Comparison of ENCODE assay signal across 9 cellular contexts in the genomic region with DNA sequence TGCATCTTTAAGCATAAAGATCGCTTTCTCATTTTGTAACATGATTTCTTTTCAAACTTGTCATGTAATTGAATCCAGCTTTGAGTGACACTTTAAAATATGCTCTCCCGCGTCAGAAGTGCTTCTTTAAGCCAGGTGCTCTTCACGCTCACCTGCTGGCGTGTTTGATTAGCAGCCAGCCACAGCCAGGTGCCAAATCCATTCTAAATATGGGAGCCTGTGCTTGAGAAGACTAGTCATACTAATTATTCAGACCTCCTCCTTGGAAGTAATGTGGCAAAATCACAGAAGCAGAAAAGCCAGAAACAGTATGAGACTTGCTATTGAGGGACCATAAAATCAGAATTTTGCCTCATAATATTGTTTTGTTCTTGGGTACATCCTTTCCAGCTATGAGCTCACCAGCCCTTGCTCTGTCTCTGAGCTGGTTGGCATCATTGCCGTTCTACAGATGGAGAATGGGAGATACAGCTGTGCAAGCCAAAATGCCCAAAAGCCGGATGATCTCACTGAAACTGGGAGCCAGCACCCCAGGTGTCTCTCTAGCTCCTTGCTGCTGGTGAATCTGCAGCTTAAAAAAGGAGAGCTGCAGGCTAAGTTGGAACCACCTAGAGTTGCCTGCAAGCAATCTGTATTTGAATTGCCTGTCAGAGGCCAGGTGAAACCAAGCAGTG.
DNase-seq lines count a peak whose midpoint lies in the region; ATAC-seq and TF ChIP-seq lines count a peak whose summit lies in the region.
"Had no signal": no experiment of that assay in that cellular context is flagged by ENCODE, and none has a peak within 500 bp of the region (broad histone marks: within the 10 kb centered on the region; RNA-seq: fewer than 3 reads in every experiment).

No MANE protein-coding gene starts in this region.

- H3K27ac ChIP-seq in upper lobe of left lung: peak overlapping the region; percentile 31 to 65 (median 46)

- TF ChIP-seq POLR2A in upper lobe of left lung (IDR thresholded peaks at IDR 0.05): peak in 1 of 4 donors; percentile 15

- WGBS in upper lobe of left lung, 2 donors: 66 to 67% methylated on average over 7 of the region's 7 CpGs

- DNase-seq in NCI-H1417 treated with DMSO at 0.1 percent for 48 hours (lab: John Stamatoyannopoulos, UW) (peak; percentile 85), NCI-H748 (lab: John Stamatoyannopoulos, UW; ENCODE audit: unreplicated experiment) (peak; percentile 90), upper lobe of left lung (peak in 1 of 2 donors; percentile 84), superior temporal gyrus (ENCODE audit: extremely low spot score) (no peak)
- DNase-seq: activated CD8-positive, alpha-beta T cell treated with anti-CD3 and anti-CD28 coated beads, Interleukin-2, amount 10 ng/mL, durations not matched to agents 7 days and 5 days had no signal

- peak; percentile 72 for ATAC-seq in esophagus mucosa
- ATAC-seq in upper lobe of left lung (ENCODE audit: low FRiP score in 2 of 2): peak; percentile 47 to 74
- no peak for ATAC-seq in HG02798 (IDR thresholded peaks at IDR 0.05; ENCODE audit: poor library complexity, unreplicated experiment)
- no peak for ATAC-seq in GM18498 (IDR thresholded peaks at IDR 0.05; ENCODE audit: unreplicated experiment)
- ATAC-seq: activated CD8-positive, alpha-beta T cell treated with anti-CD3 and anti-CD28 coated beads, Interleukin-2, amount 10 ng/mL, durations not matched to agents 7 days and 5 days; HCT116 had no signal

- no peaks in the 10 kb centered on the region for H3K9me3 ChIP-seq in upper lobe of left lung

- H3K4me1 ChIP-seq in upper lobe of left lung: peaks cover 5 to 25% (median 16%) of the 10 kb centered on the region in 4 donors

- TF ChIP-seq EP300 in upper lobe of left lung (IDR thresholded peaks at IDR 0.05): peak in 1 of 4 donors; percentile 5

- TF ChIP-seq CTCF in upper lobe of left lung (IDR thresholded peaks at IDR 0.05): peak in 1 of 6 experiments; percentile 14

- no peak overlapping the region for H3K4me3 ChIP-seq in upper lobe of left lung

- no peaks in the 10 kb centered on the region for H3K27me3 ChIP-seq in upper lobe of left lung

- H3K36me3 ChIP-seq in upper lobe of left lung: no peaks in the 10 kb centered on the region

Comparison
In these comparisons a context has a peak if more than half of its experiments do, and no peak if none do; other contexts are left out.
1. ATAC-seq: peak in esophagus mucosa (single experiment) and upper lobe of left lung (2 of 2); none in HG02798 (single experiment) and GM18498 (single experiment).